8 cellular contexts compared by ENCODE assay signal in genomic region chr12:106247731-106248176, GRCh38. TPM values are rescaled to one million over a fixed set of nuclear protein-coding genes. Genes with fewer than 3 reads are reported as not detected.
DNase-seq lines count a peak whose midpoint lies in the region; TF ChIP-seq lines count a peak whose summit lies in the region.

Gene CKAP4 (minus strand): TSS chr12:106248020. CDS start chr12:106247851, 169 bp downstream.

- H3K9ac ChIP-seq in GM23248 (peak within 1 kb of the TSS; percentile 95), skeletal muscle tissue (ENCODE audit: low read depth in 1 of 3, low read length in 3 of 3) (peak within 1 kb of the TSS; percentile 67 to 89 (median 89))

- H3K27me3 Mint-ChIP-seq in immature natural killer cell (ENCODE audit: low read depth in 3 of 3), result peaks cover 4 to 8% (median 4%) of the 10 kb centered on the region in 3 donors

- H3K4me3 Mint-ChIP-seq in immature natural killer cell, result peak within 1 kb of the TSS; percentile 64 to 87 (median 84)

- no peak for TF ChIP-seq POLR2A in NB4 (IDR thresholded peaks at IDR 0.05; ENCODE audit: extremely low read depth, insufficient read length)

- H3K9me3 Mint-ChIP-seq in immature natural killer cell, result no peaks in the 10 kb centered on the region

- TF ChIP-seq CTCF in NB4 (IDR thresholded peaks at IDR 0.05; ENCODE audit: low read depth, low read length), result no peak
- no peak for TF ChIP-seq CTCF in WI38 (IDR thresholded peaks at IDR 0.05; ENCODE audit: low read depth, low read length)
- no peak for TF ChIP-seq CTCF in cardiac fibroblast (IDR thresholded peaks at IDR 0.05; ENCODE audit: low read depth, low read length)

- in situ Hi-C loops in G401 (cut with HindIII; ENCODE audit: low sequenced_read_pairs), result no loop called here
- in situ Hi-C loops in GM23248 (cut with MboI), result no loop called here

- H3K27me3 ChIP-seq in GM23248 (replicated peaks; ENCODE audit: insufficient read depth), result no peaks in the 10 kb centered on the region
- H3K27me3 ChIP-seq in skeletal muscle tissue (ENCODE audit: control insufficient read depth in 3 of 3, insufficient read depth in 3 of 3, low read length in 3 of 3), result no peaks in the 10 kb centered on the region

- 1% methylated on average over 17 to 30 of the region's 75 CpGs for WGBS in GM23248 (ENCODE audit: low coverage in 1 of 2, low lambda C conversion rate in 2 of 2, missing lambda C conversion rate in 2 of 2), 2 experiments

- H3K36me3 Mint-ChIP-seq in immature natural killer cell, result no peaks in the 10 kb centered on the region

- H3K79me2 ChIP-seq in GM23248 (ENCODE audit: insufficient read depth), result peaks cover 39% of the 10 kb centered on the region

- DNase-seq in G401 (ENCODE audit: low spot score) (peak; percentile 43), GM23248 (peak; percentile 93), NB4 (ENCODE audit: low read depth) (peak; percentile 56), cardiac fibroblast (ENCODE audit: low read depth in 2 of 2) (peak; percentile 75 to 90), immature natural killer cell (peak; percentile 58 to 62 (median 61)), AML-193 (lab: John Stamatoyannopoulos, UW) (no peak)

- peak within 1 kb of the TSS; percentile 80 for H3K4me3 ChIP-seq in GM23248
- H3K4me3 ChIP-seq in NB4 (ENCODE audit: low read depth, low read length), result no peak within 1 kb of the TSS
- peak within 1 kb of the TSS; percentile 93 for H3K4me3 ChIP-seq in WI38 (ENCODE audit: low read depth, low read length)
- H3K4me3 ChIP-seq in cardiac fibroblast (replicated peaks in 1 of 2; ENCODE audit: low read depth in 2 of 2, low read length in 2 of 2), result peak within 1 kb of the TSS; percentile 80 to 89
- H3K4me3 ChIP-seq in skeletal muscle tissue (ENCODE audit: low read length in 3 of 3), result peak within 1 kb of the TSS; percentile 64 to 83 (median 79)

- peaks cover 44% of the 10 kb centered on the region for H3K4me1 ChIP-seq in GM23248 (ENCODE audit: insufficient read depth)
- peaks cover 23 to 45% (median 36%) of the 10 kb centered on the region in 3 donors for H3K4me1 ChIP-seq in skeletal muscle tissue (ENCODE audit: control insufficient read depth in 3 of 3, insufficient read depth in 3 of 3, low read length in 3 of 3)

- H2AFZ ChIP-seq in GM23248, result peak within 1 kb of the TSS; percentile 64

- peak within 1 kb of the TSS; percentile 61 to 91 (median 80) for H3K27ac Mint-ChIP-seq in immature natural killer cell

- H3K27ac ChIP-seq in GM23248 (peak within 1 kb of the TSS; percentile 96), skeletal muscle tissue (ENCODE audit: low read depth, low read length) (peak within 1 kb of the TSS; percentile 88)

- peaks cover 17% of the 10 kb centered on the region; the same call in 1 of the 2 replicates for H3K36me3 ChIP-seq in GM23248 (ENCODE audit: low read depth)
- peaks cover 0 to 5% (median 3%) of the 10 kb centered on the region in 3 donors for H3K36me3 ChIP-seq in skeletal muscle tissue (ENCODE audit: control insufficient read depth in 3 of 3, insufficient read depth in 3 of 3, low read length in 3 of 3)

- peaks cover 15 to 19% of the 10 kb centered on the region in 2 donors for H3K4me1 Mint-ChIP-seq in immature natural killer cell

- H3K4me2 ChIP-seq in GM23248 (ENCODE audit: unreplicated experiment), result peak within 1 kb of the TSS; percentile 90

- no peaks in the 10 kb centered on the region for H3K9me2 ChIP-seq in GM23248 (ENCODE audit: insufficient read depth)

- H4K20me1 ChIP-seq in GM23248 (ENCODE audit: insufficient read depth), result peaks cover 8% of the 10 kb centered on the region; the same call in 1 of the 2 replicates

- H3K9me3 ChIP-seq in GM23248 (ENCODE audit: low read depth) (no peaks in the 10 kb centered on the region), skeletal muscle tissue (ENCODE audit: control insufficient read depth in 3 of 3, low read length in 3 of 3) (no peaks in the 10 kb centered on the region)

- H3F3A ChIP-seq in GM23248 (ENCODE audit: insufficient read depth), result peaks cover 46% of the 10 kb centered on the region

RNA-seq across cellular contexts. Expression of gene CKAP4, which starts in this region (rescaled TPM):
- total RNA-seq in G401 (2014; rRNA removed; shearing (Covaris generic)), result 50.9 and 54.4 TPM in 2 replicates
- total RNA-seq in GM23248 (2014; rRNA removed; shearing (Covaris generic)), result 210 and 219 TPM in 2 replicates
- polyA plus RNA-seq in GM23248 (2016; fragmentation: Nextera tagmentation; extraction: Ambion mirVana) (318 and 335 TPM in 2 replicates), immature natural killer cell (1 to 10 TPM in 2 of 3 donors, under 1 TPM in 1; 0.65 to 2.7 (median 1.0) TPM)
- total RNA-seq in skeletal muscle tissue, result 36.0 TPM

Comparison
In these comparisons a context has a peak if more than half of its experiments do, and no peak if none do; other contexts are left out.
1. RNA of gene CKAP4 (polyA plus RNA-seq): 318 to 335 TPM in GM23248; 0.65 to 2.7 TPM in immature natural killer cell; every median in the first group is over 10 times any median in the second.
2. DNase-seq: peak in G401 (single experiment), GM23248 (single experiment), NB4 (single experiment), cardiac fibroblast (2 of 2) and immature natural killer cell (3 of 3); none in AML-193 (0 of 2).